Comparison of ENCODE assay signal across 17 cellular contexts in the genomic region with DNA sequence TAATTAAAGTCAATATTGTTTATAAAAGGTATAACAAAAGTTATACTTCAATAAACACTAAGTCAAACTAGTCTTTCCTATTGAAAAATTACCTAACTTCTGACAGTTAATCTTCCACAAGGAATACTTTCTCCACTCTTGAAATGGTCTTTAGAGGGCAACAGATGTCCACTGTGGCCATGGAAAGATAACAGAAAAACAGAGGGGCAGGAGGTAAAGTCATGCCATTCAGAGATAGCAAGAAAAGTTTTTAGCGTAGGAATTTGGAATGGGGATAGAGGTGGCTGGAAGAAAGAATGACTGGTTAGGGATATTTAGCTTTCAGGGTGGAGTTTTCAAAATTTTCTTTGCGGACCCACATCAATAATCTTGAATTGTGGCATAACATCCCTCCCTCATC.
"Had no signal": no experiment of that assay in that cellular context is flagged by ENCODE, and none has a peak within 500 bp of the region (broad histone marks: within the 10 kb centered on the region; RNA-seq: fewer than 3 reads in every experiment).

No MANE protein-coding gene starts in this region.

- DNase-seq: activated gamma-delta T cell treated with Interleukin-2 at 50 U/mL for 16 hours; activated T-cell treated with anti-CD3 and anti-CD28 coated beads, Interleukin-2, amount 50 U/mL, for 1 hour; endodermal cell; glutamatergic neuron; left ventricle myocardium superior; pancreas; psoas muscle; stimulated activated CD4-positive, alpha-beta T cell treated with anti-CD3 and anti-CD28 coated beads, Interleukin-12 subunit alpha, Interleukin-12 subunit beta, amount 100 ng/mL, for 4 hours; T-helper 9 cell; testis had no signal

- H3K27ac ChIP-seq: ascending aorta, coronary artery, hepatocyte, neutrophil, pancreas, psoas muscle, right atrium auricular region, testis, vagina had no signal

- H3K36me3 ChIP-seq: pancreas had no signal

- H3K79me2 ChIP-seq: hepatocyte had no signal

- H3K4me2 ChIP-seq: hepatocyte had no signal

- ATAC-seq: left ventricle myocardium superior, pancreas, psoas muscle, WTC11 had no signal

- H3K4me1 ChIP-seq: pancreas, psoas muscle, right atrium auricular region, testis, vagina had no signal

- H3K4me3 ChIP-seq: ascending aorta, coronary artery, hepatocyte, pancreas, psoas muscle, right atrium auricular region, testis, vagina had no signal

- H3K27me3 ChIP-seq: ascending aorta, hepatocyte, neutrophil, pancreas, right atrium auricular region, testis, vagina had no signal

- H3K9me3 ChIP-seq: ascending aorta, neutrophil, pancreas, psoas muscle, right atrium auricular region, testis, vagina had no signal

- H2AFZ ChIP-seq: hepatocyte had no signal
